ENCODE assay signal across 22 cellular contexts in genomic region chr11:73653996-73654395, GRCh38. TPM values are rescaled to one million over a fixed set of nuclear protein-coding genes. Genes with fewer than 3 reads are reported as not detected.
A peak's percentile ranks its signal among the peaks of the same experiment; 100 is the strongest.
DNase-seq lines count a peak whose midpoint lies in the region; ATAC-seq, FAIRE-seq and TF ChIP-seq lines count a peak whose summit lies in the region.
"Had no signal": no experiment of that assay in that cellular context is flagged by ENCODE, and none has a peak within 500 bp of the region (broad histone marks: within the 10 kb centered on the region; RNA-seq: fewer than 3 reads in every experiment).

No MANE protein-coding gene starts in this region.

- no peak for TF ChIP-seq CTCF in Calu3 (IDR thresholded peaks at IDR 0.05; ENCODE audit: unreplicated experiment)
- no peak for TF ChIP-seq CTCF in left ventricle myocardium inferior (IDR thresholded peaks at IDR 0.05; ENCODE audit: borderline replicate concordance)
- TF ChIP-seq CTCF in psoas muscle (IDR thresholded peaks at IDR 0.05) = no peak

- ATAC-seq in psoas muscle (peak; percentile 83 to 91 (median 88)), GM18498 (IDR thresholded peaks at IDR 0.05; ENCODE audit: unreplicated experiment) (no peak)
- ATAC-seq: CD8-positive, alpha-beta T cell; HCT116; Panc1 had no signal

- no peak overlapping the region for H3K4me3 Mint-ChIP-seq in Calu3 (ENCODE audit: low read depth, unreplicated experiment)
- H3K4me3 Mint-ChIP-seq: CD8-positive, alpha-beta T cell; IgD-negative memory B cell had no signal

- CTCF ChIA-PET in Calu3 (lab: Charles Lee) = no interaction called here

- BruUV-seq in Calu3 (replicated peaks; lab: Mats Ljungman, UMichigan) = no TSS peak

- peaks cover 17% of the 10 kb centered on the region for H3K36me3 Mint-ChIP-seq in Calu3 (ENCODE audit: insufficient read depth, unreplicated experiment)

- 48 to 76% (median 60%) methylated on average over 5 of the region's 5 CpGs for WGBS in psoas muscle, 3 donors

- no peaks in the 10 kb centered on the region for H3K9me3 Mint-ChIP-seq in Calu3 (ENCODE audit: low read depth, unreplicated experiment)
- H3K9me3 Mint-ChIP-seq: CD8-positive, alpha-beta T cell; IgD-negative memory B cell had no signal

- H3K36me3 ChIP-seq in left ventricle myocardium inferior (no peaks in the 10 kb centered on the region), psoas muscle (ENCODE audit: insufficient read depth in 1 of 2, low read depth in 1 of 2) (no peaks in the 10 kb centered on the region)
- H3K36me3 ChIP-seq: BLaER1 treated with 17β-estradiol and CSF1 and Interleukin-3, amounts not matched to agents 10 nM and 100 nM; SJCRH30 had no signal

- H3K9me3 ChIP-seq in left ventricle myocardium inferior (replicated peaks) (no peaks in the 10 kb centered on the region), psoas muscle (no peaks in the 10 kb centered on the region)
- H3K9me3 ChIP-seq: BLaER1 treated with 17β-estradiol and CSF1 and Interleukin-3, amounts not matched to agents 10 nM and 100 nM; SJCRH30 had no signal

- DNase-seq in Calu3 (no peak), left ventricle myocardium inferior (no peak), psoas muscle (no peak), urothelium cell line (ENCODE audit: low spot score) (no peak), frontal cortex (ENCODE audit: low spot score in 2 of 2) (no peak), SK-N-DZ (ENCODE audit: low spot score) (no peak)
- DNase-seq: CD8-positive, alpha-beta T cell; DMS153; GOT3; NCI-H1105; NCI-H2029 treated with DMSO at 0.1 percent for 48 hours; NCI-H345; NCI-H524 treated with DMSO at 0.1 percent for 48 hours; NCI-H82; SJCRH30 had no signal

- H3K27me3 Mint-ChIP-seq in Calu3 (ENCODE audit: unreplicated experiment) = no peaks in the 10 kb centered on the region
- H3K27me3 Mint-ChIP-seq: IgD-negative memory B cell had no signal

- intact Hi-C loops in Calu3 (cut with micrococcal nuclease; ENCODE audit: unreplicated experiment) (no loop called here), left ventricle myocardium inferior (cut with micrococcal nuclease) (no loop called here), psoas muscle (cut with DNase I) (no loop called here)

- H3K4me1 ChIP-seq in left ventricle myocardium inferior = no peaks in the 10 kb centered on the region
- H3K4me1 ChIP-seq in psoas muscle = no peaks in the 10 kb centered on the region

- H3K27me3 ChIP-seq in left ventricle myocardium inferior (ENCODE audit: low read depth) (no peaks in the 10 kb centered on the region), psoas muscle (ENCODE audit: insufficient read depth in 3 of 3, low read length in 2 of 3) (no peaks in the 10 kb centered on the region)
- H3K27me3 ChIP-seq: BLaER1 treated with 17β-estradiol and CSF1 and Interleukin-3, amounts not matched to agents 10 nM and 100 nM; SJCRH30 had no signal

- H3K4me1 Mint-ChIP-seq in Calu3 (ENCODE audit: low read depth, unreplicated experiment) = peaks cover 57% of the 10 kb centered on the region

- H3K27ac ChIP-seq in angular gyrus (ENCODE audit: low read depth, low read length) = peak overlapping the region; percentile 100
- H3K27ac ChIP-seq in left ventricle myocardium inferior (replicated peaks) = peak overlapping the region; percentile 40
- H3K27ac ChIP-seq in psoas muscle = no peak overlapping the region
- H3K27ac ChIP-seq: BLaER1 treated with 17β-estradiol and CSF1 and Interleukin-3, amounts not matched to agents 10 nM and 100 nM had no signal

- FAIRE-seq in urothelium cell line (lab: Jason Lieb, UNC) (no peak), frontal cortex (lab: Jason Lieb, UNC) (no peak)
- FAIRE-seq: GM12891 had no signal

- H3K27ac Mint-ChIP-seq in Calu3 (ENCODE audit: unreplicated experiment) = peak overlapping the region; percentile 90
- H3K27ac Mint-ChIP-seq: CD8-positive, alpha-beta T cell had no signal

- H3K4me3 ChIP-seq in left ventricle myocardium inferior (no peak overlapping the region), psoas muscle (no peak overlapping the region)
- H3K4me3 ChIP-seq: BLaER1 treated with 17β-estradiol and CSF1 and Interleukin-3, amounts not matched to agents 10 nM and 100 nM; SJCRH30 had no signal

RNA-seq across cellular contexts. Expression of gene PLEKHB1, which starts 7.6 kb away (rescaled TPM):
- 106 and 127 TPM in 2 replicates for total RNA-seq in Calu3 (2022)
- total RNA-seq in left ventricle myocardium inferior = 22.4 TPM
- 10 to 100 TPM in 2 of 4 donors, 1 to 10 TPM in 2; 8.1 to 13.7 (median 9.9) TPM for total RNA-seq in psoas muscle
- 10 to 100 TPM in 1 of 3 donors, 1 to 10 TPM in 1, under 1 TPM in 1; 0.33 to 10.4 (median 5.2) TPM for polyA plus RNA-seq in psoas muscle
- total RNA-seq in frontal cortex = 5.3 TPM
- 2.7 and 5.5 TPM in 2 replicates for polyA plus RNA-seq in SK-N-DZ (2014; cell fraction: cytosol; rRNA removed)
- polyA plus RNA-seq in SK-N-DZ (2014; cell fraction: nucleus; rRNA removed) = 2.2 and 5.8 TPM in 2 replicates

RNA-seq across cellular contexts. Expression of gene FAM168A, which starts 56.1 kb away (rescaled TPM):
- total RNA-seq in Calu3 (2022) (30.4 and 30.8 TPM in 2 replicates), left ventricle myocardium inferior (28.4 TPM), psoas muscle (10 to 100 TPM; 13.8 to 28.6 (median 21.2) TPM), frontal cortex (51.4 TPM)
- 10 to 100 TPM in 1 of 3 donors, 1 to 10 TPM in 2; 5.3 to 18.9 (median 6.3) TPM for polyA plus RNA-seq in psoas muscle
- polyA plus RNA-seq in SK-N-DZ (2014; cell fraction: cytosol; rRNA removed) = 23.2 and 25.3 TPM in 2 replicates
- polyA plus RNA-seq in SK-N-DZ (2014; cell fraction: nucleus; rRNA removed) = 25.2 and 26.5 TPM in 2 replicates
